Comparison of ENCODE assay signal across 8 cellular contexts in the genomic region with DNA sequence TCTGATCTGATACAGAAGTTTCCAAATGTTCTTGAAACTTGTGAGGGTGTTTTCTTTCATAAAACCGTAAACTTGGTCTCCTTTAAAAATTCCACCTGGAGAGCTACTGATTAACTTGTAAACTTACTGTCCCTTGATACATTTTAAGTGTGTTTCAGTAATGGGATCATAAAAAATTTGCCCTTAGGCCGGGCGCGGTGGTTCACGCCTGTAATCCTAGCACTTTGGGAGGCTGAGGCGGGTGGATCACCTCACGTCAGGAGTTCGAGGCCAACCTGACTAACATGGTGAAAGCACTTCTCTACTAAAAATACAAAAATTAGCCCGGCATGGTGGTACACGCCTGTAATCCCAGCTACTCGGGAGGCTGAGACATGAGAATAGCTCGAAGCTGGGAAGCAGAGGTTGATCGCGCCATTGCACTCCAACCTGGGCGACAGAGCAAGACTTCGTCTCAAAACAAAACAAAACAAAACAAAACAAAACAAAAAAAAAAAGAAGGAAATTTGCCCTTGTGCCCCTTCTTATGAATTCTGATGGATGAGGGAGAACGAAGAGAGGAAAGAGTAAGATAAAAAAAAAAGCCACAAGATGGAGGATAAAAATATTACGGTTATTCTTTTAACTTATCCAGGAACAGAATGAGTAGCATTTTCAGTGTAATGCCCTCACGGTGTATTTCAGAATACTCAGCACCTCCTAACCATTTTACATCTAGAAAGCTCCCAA. TPM values are rescaled to one million over a fixed set of nuclear protein-coding genes. Genes with fewer than 3 reads are reported as not detected.
DNase-seq lines count a peak whose midpoint lies in the region; ATAC-seq and TF ChIP-seq lines count a peak whose summit lies in the region.

No MANE protein-coding gene starts in this region.

- H3F3A ChIP-seq in DOHH2 (ENCODE audit: control insufficient read depth, insufficient read depth), result no peaks in the 10 kb centered on the region

- DNase-seq in SK-N-MC (ENCODE audit: low read depth, low spot score), result no peak
- DNase-seq in esophagus squamous epithelium (lab: John Stamatoyannopoulos, UW), result no peak
- DNase-seq in psoas muscle, result no peak
- DNase-seq in cerebellar cortex (ENCODE audit: low spot score), result no peak
- DNase-seq in SHP77 (lab: John Stamatoyannopoulos, UW), result no peak
- DNase-seq in NCI-H226, result no peak
- no peak for DNase-seq in activated CD4-positive, alpha-beta T cell treated with anti-CD3 and anti-CD28 coated beads for 4 hours

- H3K36me3 ChIP-seq in DOHH2 (ENCODE audit: control insufficient read depth, low read length) (no peaks in the 10 kb centered on the region), SK-N-MC (ENCODE audit: insufficient read depth, low read length) (no peaks in the 10 kb centered on the region), esophagus squamous epithelium (no peaks in the 10 kb centered on the region), psoas muscle (ENCODE audit: insufficient read depth in 1 of 2, low read depth in 1 of 2) (no peaks in the 10 kb centered on the region)

- no peak for TF ChIP-seq CTCF in DOHH2 (IDR thresholded peaks at IDR 0.05; ENCODE audit: low read depth, low read length, poor library complexity, severe bottlenecking)
- TF ChIP-seq CTCF in esophagus squamous epithelium (IDR thresholded peaks at IDR 0.05), result no peak
- TF ChIP-seq CTCF in psoas muscle (IDR thresholded peaks at IDR 0.05), result no peak

- 65 to 71% methylated on average over 19 of the region's 19 CpGs for WGBS in esophagus squamous epithelium, 2 donors
- 70 to 77% (median 70%) methylated on average over 19 of the region's 19 CpGs for WGBS in psoas muscle, 3 donors

- peak overlapping the region; percentile 74 for H3K4me2 ChIP-seq in DOHH2 (ENCODE audit: low read length)

- intact Hi-C loops in esophagus squamous epithelium (cut with DNase I), result loop anchor here (10.0 kb wide), 1 partner anchor 192 kb away; a partner anchor contains a TSS
- intact Hi-C loops in psoas muscle (cut with DNase I), result loop anchor here (2.0 to 5.0 kb wide), 4 partner anchors 112 to 204 kb away; a partner anchor contains a TSS

- no peaks in the 10 kb centered on the region for H3K9me2 ChIP-seq in DOHH2 (replicated peaks; ENCODE audit: control insufficient read depth, low read length)

- peak in 1 of 4 donors; percentile 41 for ATAC-seq in psoas muscle

- no peak overlapping the region for H3K27ac ChIP-seq in DOHH2 (ENCODE audit: low read depth, low read length)
- no peak overlapping the region for H3K27ac ChIP-seq in SK-N-MC
- H3K27ac ChIP-seq in esophagus squamous epithelium, result peak overlapping the region in 1 of 4 donors; percentile 45
- H3K27ac ChIP-seq in psoas muscle, result peak overlapping the region; percentile 58

- no peaks in the 10 kb centered on the region for H4K20me1 ChIP-seq in DOHH2 (ENCODE audit: control insufficient read depth, insufficient read depth, low read depth, low read length)

- no peaks in the 10 kb centered on the region for H3K79me2 ChIP-seq in DOHH2 (ENCODE audit: control insufficient read depth, low read length)

- peaks cover 41% of the 10 kb centered on the region for H3K4me1 ChIP-seq in DOHH2 (ENCODE audit: control insufficient read depth, low read length)
- peaks cover 0 to 11% (median 5%) of the 10 kb centered on the region in 3 donors for H3K4me1 ChIP-seq in esophagus squamous epithelium
- H3K4me1 ChIP-seq in psoas muscle, result peaks cover 11% of the 10 kb centered on the region

- H3K27me3 ChIP-seq in DOHH2 (ENCODE audit: control insufficient read depth, low read length) (peaks cover 4% of the 10 kb centered on the region), esophagus squamous epithelium (no peaks in the 10 kb centered on the region), psoas muscle (ENCODE audit: insufficient read depth in 3 of 3, low read length in 2 of 3) (no peaks in the 10 kb centered on the region)

- H3K9ac ChIP-seq in SK-N-MC (ENCODE audit: insufficient read length), result peak overlapping the region; percentile 60

- peak overlapping the region; percentile 76 for H3K4me3 ChIP-seq in DOHH2 (ENCODE audit: low read length)
- H3K4me3 ChIP-seq in SK-N-MC, result peak overlapping the region; percentile 75
- H3K4me3 ChIP-seq in esophagus squamous epithelium, result peak overlapping the region in 3 of 4 donors; percentile 38 to 66 (median 41)
- peak overlapping the region; percentile 58 for H3K4me3 ChIP-seq in psoas muscle

- H3K9me3 ChIP-seq in DOHH2 (ENCODE audit: control insufficient read depth, insufficient read depth, low read length), result no peaks in the 10 kb centered on the region
- no peaks in the 10 kb centered on the region for H3K9me3 ChIP-seq in SK-N-MC (ENCODE audit: low read depth, low read length)
- H3K9me3 ChIP-seq in esophagus squamous epithelium, result no peaks in the 10 kb centered on the region
- no peaks in the 10 kb centered on the region for H3K9me3 ChIP-seq in psoas muscle

- TF ChIP-seq POLR2A in esophagus squamous epithelium (IDR thresholded peaks at IDR 0.05), result no peak

RNA-seq across cellular contexts. Expression of a gene that starts 32.1 kb away (rescaled TPM):
- total RNA-seq in esophagus squamous epithelium, result 10 to 100 TPM in 2 of 4 donors, 1 to 10 TPM in 2; 5.7 to 11.1 (median 10.1) TPM
- total RNA-seq in psoas muscle, result 10 to 100 TPM; 10.1 to 16.6 (median 13.2) TPM
- polyA plus RNA-seq in psoas muscle, result 10 to 100 TPM in 1 of 3 donors, 1 to 10 TPM in 2; 4.4 to 13.8 (median 4.9) TPM
